Comparison of ENCODE assay signal across 1 cellular context in the genomic region with DNA sequence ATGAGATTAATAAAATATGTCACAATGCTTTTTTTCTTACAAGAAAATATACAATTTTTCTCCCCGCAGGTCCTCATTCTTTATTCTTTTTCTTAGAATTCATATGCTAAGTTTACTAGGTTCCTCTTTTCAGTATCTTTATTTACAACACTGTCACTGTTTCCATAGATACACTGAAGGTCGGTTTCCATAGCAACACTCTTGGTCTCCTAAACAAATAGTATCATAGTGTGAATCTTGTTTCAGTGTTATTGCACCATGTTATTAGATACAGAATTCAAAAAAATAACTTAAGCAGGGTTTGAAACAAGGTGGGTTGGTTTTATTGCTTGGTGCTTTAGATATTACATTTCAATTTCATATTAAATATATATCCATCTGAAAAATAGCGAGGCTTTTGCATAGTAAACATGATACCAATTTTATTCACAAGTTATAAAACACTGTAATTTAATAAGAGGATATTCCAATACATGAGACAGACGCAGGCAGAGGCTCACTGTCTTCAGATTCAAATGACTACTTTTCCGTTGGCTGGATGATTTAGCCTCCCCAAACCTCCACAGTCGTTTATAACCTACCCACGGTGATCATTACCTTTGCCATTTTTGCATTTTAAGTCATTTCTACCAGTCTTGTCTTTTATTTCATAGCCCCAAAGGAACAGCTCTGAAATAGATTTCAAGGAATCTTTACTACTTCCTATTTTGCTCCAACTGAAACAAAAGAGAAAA.
TF ChIP-seq lines count a peak whose summit lies in the region.

No MANE protein-coding gene starts in this region.

TF ChIP-seq in K562, 482 proteins besides CTCF, POLR2A, EP300 and RAD21 (continued from another document):
- TF ChIP-seq, protein P1, sequence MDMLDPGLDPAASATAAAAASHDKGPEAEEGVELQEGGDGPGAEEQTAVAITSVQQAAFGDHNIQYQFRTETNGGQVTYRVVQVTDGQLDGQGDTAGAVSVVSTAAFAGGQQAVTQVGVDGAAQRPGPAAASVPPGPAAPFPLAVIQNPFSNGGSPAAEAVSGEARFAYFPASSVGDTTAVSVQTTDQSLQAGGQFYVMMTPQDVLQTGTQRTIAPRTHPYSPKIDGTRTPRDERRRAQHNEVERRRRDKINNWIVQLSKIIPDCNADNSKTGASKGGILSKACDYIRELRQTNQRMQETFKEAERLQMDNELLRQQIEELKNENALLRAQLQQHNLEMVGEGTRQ (CRISPR knock-in tag; IDR thresholded peaks at IDR 0.05): no peak
- TF ChIP-seq TBL1XR1 (IDR thresholded peaks at IDR 0.05; ENCODE audit: low read length in 2 of 2) (no peak), ATF7 (IDR thresholded peaks at IDR 0.05) (peak; percentile 49; the same call in 1 of the 2 replicates), FOSL1 (tag; conservative IDR thresholded peaks at IDR 0.05) (peak; percentile 70), NR2F6 (CRISPR knock-in tag; IDR thresholded peaks at IDR 0.05) (no peak), FOXJ2 (tag; IDR thresholded peaks at IDR 0.05) (peak; percentile 100), HNRNPUL1 (IDR thresholded peaks at IDR 0.05; ENCODE audit: low read length) (no peak), CCNT2 (IDR thresholded peaks at IDR 0.05; ENCODE audit: borderline replicate concordance, extremely low read depth, insufficient read length, low read depth, low read length) (peak; percentile 31), CEBPB (tag; IDR thresholded peaks at IDR 0.05) (peak; percentile 87), ZNF766 (CRISPR knock-in tag; conservative IDR thresholded peaks at IDR 0.05) (0 out of 2 replicates have a peak, but pooled peaks have one; percentile 47), MCM2 (IDR thresholded peaks at IDR 0.05; ENCODE audit: low read depth) (no peak), MXI1 (IDR thresholded peaks at IDR 0.05; ENCODE audit: low read depth, low read length) (peak; percentile 99), NEUROD1 (IDR thresholded peaks at IDR 0.05; ENCODE audit: borderline replicate concordance, low read depth, low read length, partially characterized antibody) (peak; percentile 75), PBX2 (CRISPR knock-in tag; IDR thresholded peaks at IDR 0.05; ENCODE audit: low read depth) (no peak), PBX2 (tag; conservative IDR thresholded peaks at IDR 0.05; ENCODE audit: low read depth) (peak; percentile 59), ZNF699 (CRISPR knock-in tag; IDR thresholded peaks at IDR 0.05; ENCODE audit: insufficient replicate concordance) (no peak), RFX1 (IDR thresholded peaks at IDR 0.05) (peak; percentile 99), DDX20 (tag; IDR thresholded peaks at IDR 0.05; ENCODE audit: low read depth) (peak; percentile 61; the same call in 1 of the 2 replicates), ZNF589 (CRISPR knock-in tag; IDR thresholded peaks at IDR 0.05; ENCODE audit: low read depth) (peak; percentile 59; the same call in 1 of the 2 replicates), NUFIP1 (IDR thresholded peaks at IDR 0.05; ENCODE audit: partially characterized antibody) (no peak), ATF3 (IDR thresholded peaks at IDR 0.05) (peak; percentile 74), ATF3 (CRISPR knock-in tag; conservative IDR thresholded peaks at IDR 0.05) (no peak), HDAC8 (tag; IDR thresholded peaks at IDR 0.05) (no peak), NCOR1 (IDR thresholded peaks at IDR 0.05) (0 out of 2 replicates have a peak, but pooled peaks have one; percentile 24), ZNF584 (CRISPR knock-in tag; IDR thresholded peaks at IDR 0.05; ENCODE audit: low read depth) (peak; percentile 23; the same call in 1 of the 2 replicates), TEAD4 (IDR thresholded peaks at IDR 0.05; ENCODE audit: low read length) (peak; percentile 47; the same call in 1 of the 2 replicates), TEAD4 (CRISPR knock-in tag; IDR thresholded peaks at IDR 0.05; ENCODE audit: borderline replicate concordance) (no peak), FOXK2 (conservative IDR thresholded peaks at IDR 0.05 in 1 of 2, IDR thresholded peaks at IDR 0.05 in 1 of 2; ENCODE audit: low read depth in 2 of 2) (peak; percentile 29 to 76; a peak in 2 of 4 replicates), MBD2 (IDR thresholded peaks at IDR 0.05; ENCODE audit: borderline replicate concordance, low read depth) (no peak), POLR2H (tag; IDR thresholded peaks at IDR 0.05; ENCODE audit: low read depth) (peak; percentile 58), PKNOX1 (IDR thresholded peaks at IDR 0.05) (peak; percentile 83), CSDE1 (IDR thresholded peaks at IDR 0.05) (peak in 1 of 2 experiments; percentile 95; a peak in 2 of 4 replicates), ATF4 (CRISPR knock-in tag; IDR thresholded peaks at IDR 0.05) (peak; percentile 91), MYNN (IDR thresholded peaks at IDR 0.05) (peak; percentile 99), MYNN (CRISPR knock-in tag; IDR thresholded peaks at IDR 0.05) (no peak), GABPA (tag; conservative IDR thresholded peaks at IDR 0.05; ENCODE audit: low read depth) (0 out of 2 replicates have a peak, but pooled peaks have one; percentile 26), ARID1B (IDR thresholded peaks at IDR 0.05) (peak; percentile 49; the same call in 1 of the 2 replicates)
- TF ChIP-seq, protein P2, sequence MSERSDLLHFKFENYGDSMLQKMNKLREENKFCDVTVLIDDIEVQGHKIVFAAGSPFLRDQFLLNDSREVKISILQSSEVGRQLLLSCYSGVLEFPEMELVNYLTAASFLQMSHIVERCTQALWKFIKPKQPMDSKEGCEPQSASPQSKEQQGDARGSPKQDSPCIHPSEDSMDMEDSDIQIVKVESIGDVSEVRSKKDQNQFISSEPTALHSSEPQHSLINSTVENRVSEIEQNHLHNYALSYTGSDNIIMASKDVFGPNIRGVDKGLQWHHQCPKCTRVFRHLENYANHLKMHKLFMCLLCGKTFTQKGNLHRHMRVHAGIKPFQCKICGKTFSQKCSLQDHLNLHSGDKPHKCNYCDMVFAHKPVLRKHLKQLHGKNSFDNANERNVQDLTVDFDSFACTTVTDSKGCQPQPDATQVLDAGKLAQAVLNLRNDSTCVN (CRISPR knock-in tag; IDR thresholded peaks at IDR 0.05): no peak
- TF ChIP-seq, protein P3, sequence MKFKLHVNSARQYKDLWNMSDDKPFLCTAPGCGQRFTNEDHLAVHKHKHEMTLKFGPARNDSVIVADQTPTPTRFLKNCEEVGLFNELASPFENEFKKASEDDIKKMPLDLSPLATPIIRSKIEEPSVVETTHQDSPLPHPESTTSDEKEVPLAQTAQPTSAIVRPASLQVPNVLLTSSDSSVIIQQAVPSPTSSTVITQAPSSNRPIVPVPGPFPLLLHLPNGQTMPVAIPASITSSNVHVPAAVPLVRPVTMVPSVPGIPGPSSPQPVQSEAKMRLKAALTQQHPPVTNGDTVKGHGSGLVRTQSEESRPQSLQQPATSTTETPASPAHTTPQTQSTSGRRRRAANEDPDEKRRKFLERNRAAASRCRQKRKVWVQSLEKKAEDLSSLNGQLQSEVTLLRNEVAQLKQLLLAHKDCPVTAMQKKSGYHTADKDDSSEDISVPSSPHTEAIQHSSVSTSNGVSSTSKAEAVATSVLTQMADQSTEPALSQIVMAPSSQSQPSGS (CRISPR knock-in tag; IDR thresholded peaks at IDR 0.05): no peak
